ENCODE assay signal across 7 cellular contexts in genomic region chr2:10958452-10958851, GRCh38. TPM values are rescaled to one million over a fixed set of nuclear protein-coding genes. Genes with fewer than 3 reads are reported as not detected.
"Had no signal": no experiment of that assay in that cellular context is flagged by ENCODE, and none has a peak within 500 bp of the region (broad histone marks: within the 10 kb centered on the region; RNA-seq: fewer than 3 reads in every experiment).

No MANE protein-coding gene starts in this region.

RNA-seq across cellular contexts. Expression of gene KCNF1, which starts 46.7 kb away (rescaled TPM):
- total RNA-seq: activated naive CD4-positive, alpha-beta T cell treated with anti-CD3 and anti-CD28 coated beads, Interleukin-2, amount 50 U/mL, for 72 hours; ascending aorta; esophagus mucosa; lower leg skin; mononuclear cell; right lobe of liver; smooth muscle cell had no signal
